10 cellular contexts compared by ENCODE assay signal in genomic region chr3:134350861-134351311, GRCh38. TPM values are rescaled to one million over a fixed set of nuclear protein-coding genes. Genes with fewer than 3 reads are reported as not detected.
A peak's percentile ranks its signal among the peaks of the same experiment; 100 is the strongest.
DNase-seq lines count a peak whose midpoint lies in the region; ATAC-seq and TF ChIP-seq lines count a peak whose summit lies in the region.
"Had no signal": no experiment of that assay in that cellular context is flagged by ENCODE, and none has a peak within 500 bp of the region (broad histone marks: within the 10 kb centered on the region; RNA-seq: fewer than 3 reads in every experiment).

No MANE protein-coding gene starts in this region.

- H4K20me1 ChIP-seq in PC-9 (ENCODE audit: insufficient read depth): no peaks in the 10 kb centered on the region

- BruUV-seq in PC-9 (replicated peaks; lab: Mats Ljungman, UMichigan): no TSS peak

- peak overlapping the region; percentile 40; the same call in 1 of the 2 replicates for H3K4me3 ChIP-seq in PC-9
- no peak overlapping the region for H3K4me3 ChIP-seq in gastroesophageal sphincter
- no peak overlapping the region for H3K4me3 ChIP-seq in sigmoid colon
- H3K4me3 ChIP-seq: SK-N-MC had no signal

- peaks cover 12% of the 10 kb centered on the region for H3K9me3 ChIP-seq in PC-9 (ENCODE audit: insufficient read depth, low read depth)
- H3K9me3 ChIP-seq in gastroesophageal sphincter: peaks cover 0 to 9% (median 0%) of the 10 kb centered on the region in 3 donors
- no peaks in the 10 kb centered on the region for H3K9me3 ChIP-seq in sigmoid colon

- WGBS in gastroesophageal sphincter (ENCODE audit: low coverage in 1 of 2), 2 donors: 67% methylated on average over 1 of the region's 4 CpGs; no CpG with 5 or more reads in 1 of the 2 donors
- 30 to 78% methylated on average over 4 of the region's 4 CpGs for WGBS in sigmoid colon, 2 donors

- peaks cover 69% of the 10 kb centered on the region for H3F3A ChIP-seq in PC-9 (ENCODE audit: insufficient read depth, low read depth)

- POLR2A ChIA-PET in PC-9 (lab: Charles Lee; ENCODE audit: unreplicated experiment): interaction anchor here (0.6 to 2.6 kb wide), 7 partner anchors 13 to 38 kb away, joined by 3 to 30 read pairs (median 10); no protein-coding TSS in a partner anchor

- CTCF ChIA-PET in PC-9 (lab: Charles Lee): interaction anchor here (0.7 to 1.1 kb wide), 2 partner anchors 25 to 701 kb away, joined by 3 to 4 read pairs; no protein-coding TSS in a partner anchor

- no peak for TF ChIP-seq POLR2A in gastroesophageal sphincter (IDR thresholded peaks at IDR 0.05)
- TF ChIP-seq POLR2A in sigmoid colon (IDR thresholded peaks at IDR 0.05): no peak

- TF ChIP-seq EP300 in gastroesophageal sphincter (IDR thresholded peaks at IDR 0.05): no peak
- TF ChIP-seq EP300 in sigmoid colon (IDR thresholded peaks at IDR 0.05): no peak

- H3K9me2 ChIP-seq in PC-9 (ENCODE audit: insufficient read depth): no peaks in the 10 kb centered on the region

- H3K4me2 ChIP-seq in PC-9: peak overlapping the region; percentile 79

- no peak overlapping the region for H2AFZ ChIP-seq in PC-9

- TF ChIP-seq CTCF in PC-9 (conservative IDR thresholded peaks at IDR 0.05) (no peak), gastroesophageal sphincter (IDR thresholded peaks at IDR 0.05) (no peak), sigmoid colon (IDR thresholded peaks at IDR 0.05) (no peak)

- peaks cover 84% of the 10 kb centered on the region for H3K4me1 ChIP-seq in PC-9 (replicated peaks; ENCODE audit: insufficient read depth)
- peaks cover 0 to 59% (median 15%) of the 10 kb centered on the region in 3 donors for H3K4me1 ChIP-seq in gastroesophageal sphincter
- H3K4me1 ChIP-seq in sigmoid colon: peaks cover 0 to 66% (median 50%) of the 10 kb centered on the region in 4 donors

- intact Hi-C loops in PC-9 (cut with micrococcal nuclease; ENCODE audit: unreplicated experiment) (loop anchor here (1.0 to 5.0 kb wide), 3 partner anchors 39 to 139 kb away; no protein-coding TSS in a partner anchor), sigmoid colon (cut with DNase I) (no loop called here)

- peaks cover 28% of the 10 kb centered on the region for H3K79me2 ChIP-seq in PC-9 (ENCODE audit: low read depth)

- DNase-seq in ELF-1 (ENCODE audit: low read depth, low spot score) (peak; percentile 90), PC-9 (peak; percentile 98 to 99), sigmoid colon (peak; percentile 62), NCI-H1694 treated with DMSO at 0.1 percent for 48 hours (lab: John Stamatoyannopoulos, UW) (no peak)
- no peak for DNase-seq in stimulated activated CD4-positive, alpha-beta T cell treated with anti-CD3 and anti-CD28 coated beads, Interleukin-12 subunit alpha, Interleukin-12 subunit beta, amount 100 ng/mL, for 4 hours
- DNase-seq: NCI-H446 had no signal

- H3K36me3 ChIP-seq in PC-9 (ENCODE audit: low read depth): peaks cover 21% of the 10 kb centered on the region
- H3K36me3 ChIP-seq in gastroesophageal sphincter: peaks cover 0 to 40% of the 10 kb centered on the region in 2 donors
- H3K36me3 ChIP-seq in sigmoid colon: peaks cover 0 to 22% (median 6%) of the 10 kb centered on the region in 4 donors

- peak overlapping the region; percentile 100 for H3K27ac ChIP-seq in PC-9
- peak overlapping the region in 3 of 4 donors; percentile 58 to 99 (median 60) for H3K27ac ChIP-seq in gastroesophageal sphincter
- H3K27ac ChIP-seq in sigmoid colon: peak overlapping the region; percentile 52 to 100 (median 84)

- no peaks in the 10 kb centered on the region for H3K27me3 ChIP-seq in PC-9 (ENCODE audit: insufficient read depth, low read depth)
- no peaks in the 10 kb centered on the region for H3K27me3 ChIP-seq in gastroesophageal sphincter
- no peaks in the 10 kb centered on the region for H3K27me3 ChIP-seq in sigmoid colon

- ATAC-seq in gastroesophageal sphincter: no peak
- no peak for ATAC-seq in HG03097 (IDR thresholded peaks at IDR 0.05; ENCODE audit: low FRiP score, unreplicated experiment)
- ATAC-seq in HG02610 (IDR thresholded peaks at IDR 0.05; ENCODE audit: unreplicated experiment): no peak

RNA-seq across cellular contexts. Expression of gene AMOTL2, which starts 23.4 kb away (rescaled TPM):
- total RNA-seq in PC-9 (2021) (147 and 221 TPM in 2 replicates), gastroesophageal sphincter (100 to 1,000 TPM in 3 of 4 donors, 10 to 100 TPM in 1; 93.2 to 226 (median 153) TPM), sigmoid colon (100 to 1,000 TPM in 1 of 4 donors, 10 to 100 TPM in 3; 43.5 to 112 (median 47.6) TPM)
- polyA plus RNA-seq in sigmoid colon: 10 to 100 TPM in 1 of 3 donors, 1 to 10 TPM in 2; 1.6 to 13.8 (median 9.9) TPM

Comparison
In these comparisons a context has a peak if more than half of its experiments do, and no peak if none do; other contexts are left out.
1. DNase-seq: peak in ELF-1 (single experiment), PC-9 (2 of 2) and sigmoid colon (single experiment); none in stimulated activated CD4-positive, alpha-beta T cell treated with anti-CD3 and anti-CD28 coated beads, Interleukin-12 subunit alpha, Interleukin-12 subunit beta, amount 100 ng/mL, for 4 hours (single experiment) and NCI-H1694 treated with DMSO at 0.1 percent for 48 hours (single experiment).
2. Peak in every context shown above with its lines, with median percentiles within 50 percentile points of each other: H3K27ac ChIP-seq.